15 cellular contexts compared by ENCODE assay signal in genomic region chr6:57040011-57040410, GRCh38. TPM values are rescaled to one million over a fixed set of nuclear protein-coding genes. Genes with fewer than 3 reads are reported as not detected.
DNase-seq lines count a peak whose midpoint lies in the region; ATAC-seq and TF ChIP-seq lines count a peak whose summit lies in the region.
"Had no signal": no experiment of that assay in that cellular context is flagged by ENCODE, and none has a peak within 500 bp of the region (broad histone marks: within the 10 kb centered on the region; RNA-seq: fewer than 3 reads in every experiment).

No MANE protein-coding gene starts in this region.

- peak; percentile 35 for DNase-seq in DMS53 (lab: John Stamatoyannopoulos, UW)
- DNase-seq in DMS53 treated with DMSO at 0.1 percent for 48 hours (lab: John Stamatoyannopoulos, UW; ENCODE audit: unreplicated experiment), result no peak
- DNase-seq in HCEC 1CT, result peak; percentile 9
- DNase-seq in iPS-NIHi11 (ENCODE audit: low spot score), result peak; percentile 29
- DNase-seq in NCI-H510A treated with DMSO at 0.1 percent for 48 hours (lab: John Stamatoyannopoulos, UW), result no peak
- DNase-seq in ureter (ENCODE audit: low spot score), result no peak
- no peak for DNase-seq in Ammon's horn (ENCODE audit: low spot score)
- DNase-seq: activated CD4-positive, alpha-beta memory T cell treated with anti-CD3 and anti-CD28 coated beads for 36 hours; adrenal gland; left cardiac atrium; NCI-H187; stimulated activated CD4-positive, alpha-beta T cell treated with anti-CD3 and anti-CD28 coated beads, Interleukin-15, amount 100 ng/mL, for 24 hours; stimulated activated naive CD4-positive, alpha-beta T cell treated with Interleukin-2 at 50 U/mL for 16 hours had no signal

- ATAC-seq in SK-N-SH treated with all-trans-retinoic acid at 6 μM for 48 hours, result peak; percentile 78
- ATAC-seq: esophagus mucosa, left cardiac atrium had no signal

TF ChIP-seq in SK-N-SH treated with all-trans-retinoic acid at 6 μM for 48 hours, 23 proteins besides CTCF, POLR2A, EP300 and RAD21:
- no peak for TF ChIP-seq ESRRG (CRISPR knock-in tag; IDR thresholded peaks at IDR 0.05)
- no peak for TF ChIP-seq ZC3H10 (CRISPR knock-in tag; IDR thresholded peaks at IDR 0.05)
- no peak for TF ChIP-seq PATZ1 (CRISPR knock-in tag; IDR thresholded peaks at IDR 0.05; ENCODE audit: borderline replicate concordance)
- TF ChIP-seq BACH2 (CRISPR knock-in tag; IDR thresholded peaks at IDR 0.05; ENCODE audit: borderline replicate concordance), result no peak
- no peak for TF ChIP-seq ZNF70 (CRISPR knock-in tag; IDR thresholded peaks at IDR 0.05)
- no peak for TF ChIP-seq PPARA (CRISPR knock-in tag; IDR thresholded peaks at IDR 0.05; ENCODE audit: borderline replicate concordance)
- no peak for TF ChIP-seq CSDC2 (CRISPR knock-in tag; IDR thresholded peaks at IDR 0.05)
- TF ChIP-seq CREB5 (CRISPR knock-in tag; IDR thresholded peaks at IDR 0.05; ENCODE audit: low read depth), result no peak
- no peak for TF ChIP-seq CSRNP3 (CRISPR knock-in tag; IDR thresholded peaks at IDR 0.05)
- TF ChIP-seq SNAI2 (CRISPR knock-in tag; IDR thresholded peaks at IDR 0.05), result no peak
- TF ChIP-seq ARNTL (CRISPR knock-in tag; IDR thresholded peaks at IDR 0.05; ENCODE audit: borderline replicate concordance, low read depth), result no peak
- TF ChIP-seq TCF4 (CRISPR knock-in tag; IDR thresholded peaks at IDR 0.05; ENCODE audit: borderline replicate concordance), result no peak
- TF ChIP-seq ZFP30 (CRISPR knock-in tag; IDR thresholded peaks at IDR 0.05), result no peak
- TF ChIP-seq TOX (CRISPR knock-in tag; IDR thresholded peaks at IDR 0.05; ENCODE audit: borderline replicate concordance), result no peak
- TF ChIP-seq GLIS3 (CRISPR knock-in tag; IDR thresholded peaks at IDR 0.05), result no peak
- no peak for TF ChIP-seq RARB (CRISPR knock-in tag; IDR thresholded peaks at IDR 0.05)
- no peak for TF ChIP-seq ZNF8 (CRISPR knock-in tag; IDR thresholded peaks at IDR 0.05)

RNA-seq across cellular contexts. Expression of gene KIAA1586, which starts 6.5 kb away (rescaled TPM):
- 19.8 TPM for total RNA-seq in ureter

RNA-seq across cellular contexts. Expression of gene ZNF451, which starts 50.0 kb away (rescaled TPM):
- 91.3 TPM for total RNA-seq in ureter

Comparison
In these comparisons a context has a peak if more than half of its experiments do, and no peak if none do; other contexts are left out.
1. DNase-seq: peak in DMS53 (single experiment), HCEC 1CT (single experiment) and iPS-NIHi11 (single experiment); none in DMS53 treated with DMSO at 0.1 percent for 48 hours (single experiment), NCI-H510A treated with DMSO at 0.1 percent for 48 hours (single experiment), ureter (single experiment) and Ammon's horn (single experiment).